In the genomic region with DNA sequence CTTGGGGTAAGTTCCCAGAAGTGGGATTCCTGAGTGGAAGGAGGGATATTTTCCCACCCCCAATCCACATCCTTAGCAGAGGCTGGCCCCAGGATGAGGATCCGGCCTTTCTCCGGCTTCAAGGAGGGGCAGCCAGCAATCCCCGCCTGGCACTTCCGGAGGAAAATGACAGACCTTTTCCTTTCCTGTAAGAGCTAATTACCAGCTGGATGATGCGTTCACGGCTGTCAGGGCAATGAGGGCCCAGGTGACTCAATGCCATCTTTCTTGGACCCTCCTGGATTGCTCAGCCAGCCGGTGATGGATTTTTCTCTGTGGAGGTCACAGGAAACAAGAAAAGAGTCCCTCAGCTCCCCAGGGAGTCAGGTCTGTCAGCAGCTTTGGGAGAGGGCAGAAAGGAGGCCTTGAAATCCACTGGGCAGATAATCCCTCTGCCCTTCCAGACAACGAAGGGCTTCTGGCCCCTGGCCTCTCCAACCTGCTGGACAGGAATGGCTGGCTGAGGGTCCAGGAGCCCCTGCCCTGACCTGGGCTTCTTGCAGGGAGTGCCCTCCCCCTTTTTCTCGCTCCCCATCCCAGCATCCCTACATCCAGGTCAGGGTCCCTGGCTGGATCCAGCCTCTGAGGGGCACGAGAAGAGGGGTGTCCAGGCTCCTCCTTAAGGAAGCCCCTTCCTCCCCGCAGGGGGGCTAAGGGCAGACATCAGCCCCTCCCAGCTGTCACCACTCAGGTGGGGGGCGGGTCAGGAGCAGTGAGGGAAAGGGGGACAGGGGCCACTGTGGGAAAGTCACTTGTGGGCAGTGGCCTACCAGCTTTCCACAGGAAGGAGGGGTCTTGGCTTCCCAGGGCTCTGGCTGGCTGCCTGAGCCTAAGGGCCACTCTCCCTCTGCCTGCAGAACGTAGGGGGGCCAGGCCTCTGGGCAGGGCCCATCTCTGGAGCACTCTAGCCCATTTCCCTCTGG, we compare ENCODE assay signal across 11 cellular contexts. TPM values are rescaled to one million over a fixed set of nuclear protein-coding genes. Genes with fewer than 3 reads are reported as not detected.
DNase-seq lines count a peak whose midpoint lies in the region; ATAC-seq, FAIRE-seq and TF ChIP-seq lines count a peak whose summit lies in the region.
"Had no signal": no experiment of that assay in that cellular context is flagged by ENCODE, and none has a peak within 500 bp of the region (broad histone marks: within the 10 kb centered on the region; RNA-seq: fewer than 3 reads in every experiment).

No MANE protein-coding gene starts in this region.

- TF ChIP-seq POLR2A in H54 (IDR thresholded peaks at IDR 0.05; ENCODE audit: low read depth, low read length), result no peak

- H3K9me3 ChIP-seq in lower lobe of right lung, result no peaks in the 10 kb centered on the region

- peak overlapping the region; percentile 64 for H3K27ac ChIP-seq in lower lobe of right lung

- TF ChIP-seq CTCF in AG10803 (conservative IDR thresholded peaks at IDR 0.05; ENCODE audit: low read length) (no peak), cardiac fibroblast (IDR thresholded peaks at IDR 0.05; ENCODE audit: low read depth, low read length) (no peak), lower lobe of right lung (IDR thresholded peaks at IDR 0.05) (no peak)

- H3K4me3 ChIP-seq in AG10803 (ENCODE audit: low read length) (no peak overlapping the region), cardiac fibroblast (replicated peaks in 1 of 2; ENCODE audit: low read depth in 2 of 2, low read length in 2 of 2) (no peak overlapping the region), lower lobe of right lung (no peak overlapping the region)

- peak; percentile 10 to 57 for ATAC-seq in lower lobe of right lung

- peak; percentile 20 for FAIRE-seq in H54 (lab: Jason Lieb, UNC)
- FAIRE-seq: GM18507 had no signal

- intact Hi-C loops in lower lobe of right lung (cut with DNase I), result loop anchor here (10.0 kb wide), 1 partner anchor 95 kb away; no protein-coding TSS in a partner anchor

- DNase-seq in AG10803 (ENCODE audit: low read depth) (peak; percentile 53), H54 (ENCODE audit: insufficient read length, low spot score) (peak; percentile 65), cardiac fibroblast (ENCODE audit: low read depth in 2 of 2) (peak; percentile 66 to 73), lower lobe of right lung (no peak), SKM-1 (lab: John Stamatoyannopoulos, UW; ENCODE audit: unreplicated experiment) (no peak), NOMO-1 (lab: John Stamatoyannopoulos, UW; ENCODE audit: unreplicated experiment in 2 of 2) (no peak)
- DNase-seq in activated CD4-positive, CD25-positive, alpha-beta regulatory T cell treated with anti-CD3 and anti-CD28 coated beads, Interleukin-2, amount 50 U/mL, for 72 hours, result no peak
- DNase-seq in stimulated activated CD4-positive, alpha-beta T cell treated with anti-CD3 and anti-CD28 coated beads, Interleukin-2, amount 100 ng/mL, for 24 hours, result no peak
- DNase-seq: activated CD8-positive, alpha-beta memory T cell treated with anti-CD3 and anti-CD28 coated beads, Interleukin-2, amount 50 U/mL, for 48 hours; glutamatergic neuron had no signal

- peaks cover 7% of the 10 kb centered on the region for H3K27me3 ChIP-seq in lower lobe of right lung (ENCODE audit: low read depth)

- H3K36me3 ChIP-seq in lower lobe of right lung, result no peaks in the 10 kb centered on the region

- H3K4me1 ChIP-seq in lower lobe of right lung, result peaks cover 7% of the 10 kb centered on the region

RNA-seq across cellular contexts. Expression of gene CCDC85C, which starts 16.1 kb away (rescaled TPM):
- total RNA-seq in lower lobe of right lung, result 15.3 TPM

RNA-seq across cellular contexts. Expression of gene HHIPL1, which starts 24.8 kb away (rescaled TPM):
- total RNA-seq in lower lobe of right lung, result 1.6 TPM

Comparison
In these comparisons a context has a peak if more than half of its experiments do, and no peak if none do; other contexts are left out.
1. DNase-seq: peak in AG10803 (single experiment), H54 (single experiment) and cardiac fibroblast (2 of 2); none in lower lobe of right lung (single experiment), activated CD4-positive, CD25-positive, alpha-beta regulatory T cell treated with anti-CD3 and anti-CD28 coated beads, Interleukin-2, amount 50 U/mL, for 72 hours (single experiment), stimulated activated CD4-positive, alpha-beta T cell treated with anti-CD3 and anti-CD28 coated beads, Interleukin-2, amount 100 ng/mL, for 24 hours (0 of 2), SKM-1 (single experiment) and NOMO-1 (0 of 2).